8 cellular contexts compared by ENCODE assay signal in genomic region chr5:140113180-140113698, GRCh38. TPM values are rescaled to one million over a fixed set of nuclear protein-coding genes. Genes with fewer than 3 reads are reported as not detected.
DNase-seq lines count a peak whose midpoint lies in the region; ATAC-seq lines count a peak whose summit lies in the region.

No MANE protein-coding gene starts in this region.

- peaks cover 16% of the 10 kb centered on the region for H3K79me1 ChIP-seq in trophoblast cell (ENCODE audit: low read length)

- no peak overlapping the region for H3K27ac ChIP-seq in trophoblast cell (ENCODE audit: low read depth, low read length)

- H2AK5ac ChIP-seq in trophoblast cell (ENCODE audit: low read length): no peak overlapping the region

- peak; percentile 56 for DNase-seq in D341Med (ENCODE audit: low spot score)
- DNase-seq in HuH-7.5 (ENCODE audit: low spot score): peak; percentile 22
- DNase-seq in activated effector memory CD4-positive, alpha-beta T cell treated with anti-CD3 and anti-CD28 coated beads, Interleukin-2, amount 50 U/mL, for 16 hours: peak; percentile 73
- peak; percentile 20 for DNase-seq in germinal center (ENCODE audit: low spot score)
- peak in 1 of 2 donors; percentile 12 for DNase-seq in trophoblast cell
- DNase-seq in globus pallidus (ENCODE audit: low spot score): no peak
- DNase-seq in HK-2 (ENCODE audit: unreplicated experiment): no peak

- peaks cover 2 to 19% of the 10 kb centered on the region in 2 experiments for H3K4me1 ChIP-seq in trophoblast cell (ENCODE audit: control insufficient read depth in 1 of 2, insufficient read depth in 2 of 2, low read length in 2 of 2)

- peak overlapping the region; percentile 78 for H3K4me2 ChIP-seq in trophoblast cell (ENCODE audit: low read length)

- no peak overlapping the region for H2BK12ac ChIP-seq in trophoblast cell (ENCODE audit: low read length)

- no peaks in the 10 kb centered on the region for H3K36me3 ChIP-seq in trophoblast cell (ENCODE audit: control insufficient read depth in 1 of 2, insufficient read depth in 2 of 2, low read length in 2 of 2)

- H2AFZ ChIP-seq in trophoblast cell (ENCODE audit: insufficient read depth, low read length, poor library complexity): no peak overlapping the region

- peak overlapping the region; percentile 5 for H3K18ac ChIP-seq in trophoblast cell (ENCODE audit: low read length)

- peak overlapping the region; percentile 1 for H3K14ac ChIP-seq in trophoblast cell (ENCODE audit: low read length)

- no peak overlapping the region for H3K4ac ChIP-seq in trophoblast cell (ENCODE audit: low read depth, low read length)

- no CpG with 5 or more reads among the region's 28 CpGs for WGBS in trophoblast cell (ENCODE audit: extremely low coverage, insufficient coverage, insufficient read length)

- no peak overlapping the region for H2BK120ac ChIP-seq in trophoblast cell (ENCODE audit: insufficient read depth, low read length, poor library complexity)

- peak overlapping the region; percentile 38 for H3K9ac ChIP-seq in trophoblast cell (ENCODE audit: low read length)

- H3K23ac ChIP-seq in trophoblast cell (ENCODE audit: low read length): no peak overlapping the region

- H4K91ac ChIP-seq in trophoblast cell (ENCODE audit: low read depth, low read length): peak overlapping the region; percentile 22

- H3K79me2 ChIP-seq in trophoblast cell (ENCODE audit: control insufficient read depth, insufficient read depth, low read length, poor library complexity): peaks cover 8% of the 10 kb centered on the region

- no peak for ATAC-seq in GM21528 (IDR thresholded peaks at IDR 0.05; ENCODE audit: low FRiP score, unreplicated experiment)

- H2BK5ac ChIP-seq in trophoblast cell (ENCODE audit: low read depth, low read length, poor library complexity): no peak overlapping the region

- peak overlapping the region; percentile 70 for H4K8ac ChIP-seq in trophoblast cell (ENCODE audit: low read depth, low read length)

- H3K9me3 ChIP-seq in trophoblast cell (ENCODE audit: insufficient read depth, low read depth, low read length): no peaks in the 10 kb centered on the region

- peaks cover 29% of the 10 kb centered on the region for H3K27me3 ChIP-seq in trophoblast cell (ENCODE audit: insufficient read depth, low read length)

- no peak overlapping the region for H4K12ac ChIP-seq in trophoblast cell (ENCODE audit: low read depth, low read length)

- peak overlapping the region; percentile 85 for H3K4me3 ChIP-seq in trophoblast cell (ENCODE audit: low read depth, low read length)

RNA-seq across cellular contexts. Expression of gene PURA, which starts 0.7 kb away (rescaled TPM):
- polyA plus RNA-seq in trophoblast cell (2013): 3.4 TPM in 2 replicates

RNA-seq across cellular contexts. Expression of gene IGIP, which starts 12.5 kb away (rescaled TPM):
- polyA plus RNA-seq in trophoblast cell (2013): 0.51 and 0.53 TPM in 2 replicates

Comparison
In these comparisons a context has a peak if more than half of its experiments do, and no peak if none do; other contexts are left out.
1. DNase-seq: peak in D341Med (single experiment), HuH-7.5 (single experiment), activated effector memory CD4-positive, alpha-beta T cell treated with anti-CD3 and anti-CD28 coated beads, Interleukin-2, amount 50 U/mL, for 16 hours (single experiment) and germinal center (single experiment); none in globus pallidus (single experiment) and HK-2 (single experiment).